11 cellular contexts compared by ENCODE assay signal in genomic region chr1:31843506-31843905, GRCh38. TPM values are rescaled to one million over a fixed set of nuclear protein-coding genes. Genes with fewer than 3 reads are reported as not detected.
A peak's percentile ranks its signal among the peaks of the same experiment; 100 is the strongest.
DNase-seq lines count a peak whose midpoint lies in the region; ATAC-seq, FAIRE-seq and TF ChIP-seq lines count a peak whose summit lies in the region.
"Had no signal": no experiment of that assay in that cellular context is flagged by ENCODE, and none has a peak within 500 bp of the region (broad histone marks: within the 10 kb centered on the region; RNA-seq: fewer than 3 reads in every experiment).

No MANE protein-coding gene starts in this region.

- H3K27ac ChIP-seq in astrocyte (ENCODE audit: low read depth, low read length) = no peak overlapping the region
- H3K27ac ChIP-seq in mesendoderm (ENCODE audit: low read depth, low read length) = no peak overlapping the region
- H3K27ac ChIP-seq: SJSA1 had no signal

- no peak overlapping the region for H3K4me3 Mint-ChIP-seq in astrocyte (ENCODE audit: unreplicated experiment)
- no peak overlapping the region for H3K4me3 Mint-ChIP-seq in T-cell

- DNase-seq in AG09319 (ENCODE audit: extremely low read depth, low read depth) (peak; percentile 61), HPDE6-E6E7 (ENCODE audit: extremely low spot score) (peak; percentile 22), astrocyte (ENCODE audit: low read depth) (peak; percentile 41), mesendoderm (peak; percentile 70), germinal center (ENCODE audit: low spot score) (no peak), T-cell (no peak)
- DNase-seq: activated effector memory CD4-positive, alpha-beta T cell treated with Interleukin-2 at 50 U/mL for 16 hours; KBM-7 had no signal

- H3K4ac ChIP-seq in mesendoderm (ENCODE audit: low read depth, low read length) = no peak overlapping the region

- no peak overlapping the region for H3K18ac ChIP-seq in mesendoderm (ENCODE audit: low read length)

- TF ChIP-seq CTCF in AG09319 (IDR thresholded peaks at IDR 0.05; ENCODE audit: low read depth, low read length) = no peak
- TF ChIP-seq CTCF in astrocyte (IDR thresholded peaks at IDR 0.05; ENCODE audit: insufficient read depth, low read depth, low read length) = no peak

- POLR2A ChIA-PET in T-cell (lab: Charles Lee) = interaction anchor here in 1 of 2 donors (0.6 kb wide), 1 partner anchor 82 kb away, joined by 3 read pairs; no protein-coding TSS in a partner anchor

- WGBS in mesendoderm (ENCODE audit: extremely low coverage, insufficient coverage, low lambda C conversion rate) = no CpG with 5 or more reads among the region's 2 CpGs

- no peak overlapping the region for H2BK5ac ChIP-seq in mesendoderm (ENCODE audit: low read length)

- no peak for FAIRE-seq in astrocyte (lab: Jason Lieb, UNC)

- no peaks in the 10 kb centered on the region for H3K9me3 ChIP-seq in astrocyte (ENCODE audit: insufficient read depth, low read depth, low read length)
- H3K9me3 ChIP-seq: SJSA1 had no signal

- H3K36me3 Mint-ChIP-seq in astrocyte (ENCODE audit: low read depth, unreplicated experiment) (no peaks in the 10 kb centered on the region), T-cell (no peaks in the 10 kb centered on the region)

- H2BK120ac ChIP-seq in mesendoderm (ENCODE audit: low read depth, low read length) = no peak overlapping the region

- H3K9me3 Mint-ChIP-seq in astrocyte (ENCODE audit: unreplicated experiment) (no peaks in the 10 kb centered on the region), T-cell (no peaks in the 10 kb centered on the region)

- no peaks in the 10 kb centered on the region for H3K79me2 ChIP-seq in astrocyte (ENCODE audit: insufficient read depth, low read length)
- no peaks in the 10 kb centered on the region for H3K79me2 ChIP-seq in mesendoderm (ENCODE audit: control insufficient read depth, insufficient read depth, low read length)

- H3K23ac ChIP-seq in mesendoderm (ENCODE audit: low read length) = no peak overlapping the region

- H3K4me2 ChIP-seq in astrocyte (ENCODE audit: low read length) (no peak overlapping the region), mesendoderm (ENCODE audit: low read length) (no peak overlapping the region)

- CTCF ChIA-PET in T-cell (lab: Charles Lee) = no interaction called here

- no peak overlapping the region for H2AK5ac ChIP-seq in mesendoderm (ENCODE audit: low read length)

- no peak overlapping the region for H3K4me3 ChIP-seq in astrocyte (ENCODE audit: insufficient read depth, low read depth, low read length)
- no peak overlapping the region for H3K4me3 ChIP-seq in mesendoderm (ENCODE audit: low read length)
- H3K4me3 ChIP-seq: SJSA1 had no signal

- no peak overlapping the region for H4K5ac ChIP-seq in mesendoderm (ENCODE audit: low read length)

- no peak overlapping the region for H3K56ac ChIP-seq in mesendoderm (ENCODE audit: low read length)

- no peaks in the 10 kb centered on the region for H3K4me1 ChIP-seq in astrocyte (ENCODE audit: insufficient read depth, low read length)
- H3K4me1 ChIP-seq in mesendoderm (ENCODE audit: control insufficient read depth, low read depth, low read length) = peaks cover 2% of the 10 kb centered on the region
- H3K4me1 ChIP-seq: SJSA1 had no signal

- no peaks in the 10 kb centered on the region for H4K20me1 ChIP-seq in astrocyte (ENCODE audit: insufficient read depth, low read length)

- no peak overlapping the region for H3K9ac ChIP-seq in astrocyte (ENCODE audit: low read length)
- no peak overlapping the region for H3K9ac ChIP-seq in mesendoderm (ENCODE audit: low read length)

- H3K27me3 ChIP-seq in astrocyte (ENCODE audit: insufficient read depth, low read length) (no peaks in the 10 kb centered on the region), mesendoderm (ENCODE audit: insufficient read depth, low read length, poor library complexity) (no peaks in the 10 kb centered on the region)
- H3K27me3 ChIP-seq: SJSA1 had no signal

- H3K79me1 ChIP-seq in mesendoderm (ENCODE audit: low read length) = no peaks in the 10 kb centered on the region

- H3K27me3 Mint-ChIP-seq in astrocyte (ENCODE audit: low read depth, unreplicated experiment) (no peaks in the 10 kb centered on the region), T-cell (no peaks in the 10 kb centered on the region)

- H3K36me3 ChIP-seq in astrocyte (ENCODE audit: insufficient read depth, low read length) = no peaks in the 10 kb centered on the region
- H3K36me3 ChIP-seq in mesendoderm (ENCODE audit: control insufficient read depth, insufficient read depth, low read length) = no peaks in the 10 kb centered on the region
- H3K36me3 ChIP-seq: SJSA1 had no signal

- H4K8ac ChIP-seq in mesendoderm (ENCODE audit: low read depth, low read length) = no peak overlapping the region

- ATAC-seq in GM18517 (IDR thresholded peaks at IDR 0.05; ENCODE audit: unreplicated experiment) (no peak), T-cell (replicated peaks in 1 of 4) (no peak), GM18867 (IDR thresholded peaks at IDR 0.05; ENCODE audit: unreplicated experiment) (no peak)

- no peak overlapping the region for H2AFZ ChIP-seq in astrocyte (ENCODE audit: low read depth, low read length)

- H3K4me1 Mint-ChIP-seq in astrocyte (ENCODE audit: low read depth, unreplicated experiment) = peaks cover 4% of the 10 kb centered on the region
- peaks cover 47 to 62% (median 49%) of the 10 kb centered on the region in 3 donors for H3K4me1 Mint-ChIP-seq in T-cell

- no peak overlapping the region for H2BK15ac ChIP-seq in mesendoderm (replicated peaks; ENCODE audit: low read depth)

- H3K27ac Mint-ChIP-seq in astrocyte (ENCODE audit: unreplicated experiment) = no peak overlapping the region
- H3K27ac Mint-ChIP-seq in T-cell = peak overlapping the region in 1 of 2 donors; percentile 16

RNA-seq across cellular contexts. Expression of gene SPOCD1, which starts 27.7 kb away (rescaled TPM):
- total RNA-seq in astrocyte (27.8 and 28.0 TPM in 2 replicates), T-cell (not detected)
- 0.37 TPM for polyA plus RNA-seq in mesendoderm (2013, experiment 1 of 2)
- polyA plus RNA-seq in mesendoderm (2013, experiment 2 of 2) = 0.35 TPM

Comparison
In these comparisons a context has a peak if more than half of its experiments do, and no peak if none do; other contexts are left out.
1. DNase-seq: peak in AG09319 (single experiment), HPDE6-E6E7 (single experiment), astrocyte (single experiment) and mesendoderm (single experiment); none in germinal center (single experiment) and T-cell (0 of 34).
2. RNA of gene SPOCD1, which starts 27.7 kb away (total RNA-seq): 27.8 to 28.0 TPM in astrocyte; not detected in T-cell; every median in the first group is over 10 times any median in the second.